Comparison of ENCODE assay signal across 8 cellular contexts in genomic region chr15:40893733-40894688, GRCh38. TPM values are rescaled to one million over a fixed set of nuclear protein-coding genes. Genes with fewer than 3 reads are reported as not detected.
A peak's percentile ranks its signal among the peaks of the same experiment; 100 is the strongest.
DNase-seq lines count a peak whose midpoint lies in the region; ATAC-seq, FAIRE-seq and TF ChIP-seq lines count a peak whose summit lies in the region.

Gene VPS18 (plus strand): TSS chr15:40894450. CDS start chr15:40894769, 319 bp downstream.

- 33% methylated on average over 11 of the region's 55 CpGs for WGBS in A549 (ENCODE audit: missing lambda C conversion rate)
- 0 to 3% methylated on average over 19 to 55 of the region's 55 CpGs for WGBS in body of pancreas, 2 donors
- WGBS in iPS DF 6.9 (ENCODE audit: insufficient coverage, insufficient read length) = no CpG with 5 or more reads among the region's 55 CpGs

- peak; percentile 75 to 92 for TF ChIP-seq RAD21 in A549 (conservative IDR thresholded peaks at IDR 0.05 in 1 of 2, IDR thresholded peaks at IDR 0.05 in 1 of 2)

- POLR2A ChIA-PET in A549 (lab: Yijun Ruan, JAX) = interaction anchor here (0.5 to 2.6 kb wide), 10 partner anchors 21 to 150 kb away, joined by 3 to 19 read pairs (median 4); partner anchors contain the start of gene RHOV

- H3K27me3 ChIP-seq in body of pancreas (no peaks in the 10 kb centered on the region), iPS DF 6.9 (ENCODE audit: control insufficient read depth, insufficient read depth, low read length) (no peaks in the 10 kb centered on the region)

- CTCF ChIA-PET in A549 (lab: Yijun Ruan, JAX) = interaction anchor here (0.7 to 13.7 kb wide), 31 partner anchors 11 to 292 kb away, joined by 3 to 254 read pairs (median 4); partner anchors contain the start of genes DNAJC17, PPP1R14D, RHOV and ZFYVE19

- TF ChIP-seq CTCF in A549 (IDR thresholded peaks at IDR 0.05) = peak; percentile 68
- TF ChIP-seq CTCF in body of pancreas (IDR thresholded peaks at IDR 0.05) = peak; percentile 97 to 99 (median 99)

- ATAC-seq in A549 (peak; percentile 95 to 96), HG03066 (IDR thresholded peaks at IDR 0.05; ENCODE audit: low read depth, unreplicated experiment) (peak; percentile 84), body of pancreas (peak; percentile 98)

- peaks cover 12% of the 10 kb centered on the region for H3K4me1 ChIP-seq in A549
- H3K4me1 ChIP-seq in body of pancreas = peaks cover 32% of the 10 kb centered on the region
- H3K4me1 ChIP-seq in iPS DF 6.9 (ENCODE audit: control insufficient read depth, insufficient read depth, low read length) = no peaks in the 10 kb centered on the region

- H3K4me3 ChIP-seq in A549 (peak within 1 kb of the TSS; percentile 79), body of pancreas (peak within 1 kb of the TSS; percentile 76 to 82), iPS DF 6.9 (ENCODE audit: low read length) (peak within 1 kb of the TSS; percentile 84), skeletal muscle cell (ENCODE audit: low read depth, low read length) (peak within 1 kb of the TSS; percentile 93)

- intact Hi-C loops in body of pancreas (cut with DNase I) = loop anchor here (5.0 kb wide), 1 partner anchor 37 kb away; no protein-coding TSS in a partner anchor

- H3K27ac ChIP-seq in A549 (peak within 1 kb of the TSS; percentile 88 to 91), body of pancreas (peak within 1 kb of the TSS; percentile 82 to 94 (median 88)), iPS DF 6.9 (ENCODE audit: low read length) (no peak within 1 kb of the TSS)

- TF ChIP-seq EP300 in A549 (IDR thresholded peaks at IDR 0.05) = no peak

- DNase-seq in A549 (ENCODE audit: low read depth in 1 of 2, low spot score in 1 of 2) (peak; percentile 72 to 95), NCI-H2107 treated with DMSO at 0.1 percent for 48 hours (lab: John Stamatoyannopoulos, UW; ENCODE audit: unreplicated experiment) (peak; percentile 82), body of pancreas (peak; percentile 98 to 99 (median 99)), iPS DF 6.9 (ENCODE audit: low read depth, low spot score) (peak; percentile 93), skeletal muscle cell (ENCODE audit: low read depth) (peak; percentile 86)

- TF ChIP-seq POLR2A in A549 (IDR thresholded peaks at IDR 0.05; ENCODE audit: low read length) (peak; percentile 47), GM18526 (IDR thresholded peaks at IDR 0.05; ENCODE audit: extremely low read depth, insufficient read length) (peak; percentile 63), body of pancreas (IDR thresholded peaks at IDR 0.05) (peak; percentile 70 to 85 (median 81))

- H3K36me3 ChIP-seq in body of pancreas (replicated peaks in 1 of 2; ENCODE audit: insufficient read depth in 1 of 2, low read depth in 2 of 2) = peaks cover 0 to 5% of the 10 kb centered on the region in 2 donors
- H3K36me3 ChIP-seq in iPS DF 6.9 (ENCODE audit: control insufficient read depth, insufficient read depth, low read length) = peaks cover 7% of the 10 kb centered on the region

- peak within 1 kb of the TSS; percentile 98 for H3K4me2 ChIP-seq in A549

- FAIRE-seq in A549 (lab: Jason Lieb, UNC) (no peak), TTC549 (lab: Jason Lieb, UNC) (peak; percentile 58)

- H3K9me3 ChIP-seq in A549 = no peaks in the 10 kb centered on the region
- no peaks in the 10 kb centered on the region for H3K9me3 ChIP-seq in body of pancreas
- H3K9me3 ChIP-seq in iPS DF 6.9 (ENCODE audit: control insufficient read depth, insufficient read depth, low read length) = no peaks in the 10 kb centered on the region

TF ChIP-seq in A549, 52 proteins besides CTCF, POLR2A, EP300 and RAD21 (continues in another document):
- no peak for TF ChIP-seq TFCP2L1 (CRISPR knock-in tag; IDR thresholded peaks at IDR 0.05)
- no peak for TF ChIP-seq HMGXB4 (CRISPR knock-in tag; IDR thresholded peaks at IDR 0.05; ENCODE audit: borderline replicate concordance)
- no peak for TF ChIP-seq MAFK (IDR thresholded peaks at IDR 0.05; ENCODE audit: partially characterized antibody)
- 0 out of 3 replicates have a peak, but pooled peaks have one; percentile 37 for TF ChIP-seq BCL3 (IDR thresholded peaks at IDR 0.05)
- TF ChIP-seq KDM1A (IDR thresholded peaks at IDR 0.05; ENCODE audit: low read depth) = no peak
- TF ChIP-seq SREBF2 (IDR thresholded peaks at IDR 0.05) = no peak
- TF ChIP-seq EHF (CRISPR knock-in tag; IDR thresholded peaks at IDR 0.05) = no peak
- TF ChIP-seq MYC (IDR thresholded peaks at IDR 0.05; ENCODE audit: borderline replicate concordance, low read length) = peak; percentile 52; the same call in 1 of the 2 replicates
- peak; percentile 69 for TF ChIP-seq E2F6 (IDR thresholded peaks at IDR 0.05; ENCODE audit: borderline replicate concordance, low read depth)
- TF ChIP-seq NFE2L2 (conservative IDR thresholded peaks at IDR 0.05; ENCODE audit: low read length) = no peak
- TF ChIP-seq HOXA7 (CRISPR knock-in tag; IDR thresholded peaks at IDR 0.05) = no peak
- TF ChIP-seq RARB (CRISPR knock-in tag; IDR thresholded peaks at IDR 0.05) = no peak
- TF ChIP-seq HDAC2 (IDR thresholded peaks at IDR 0.05) = no peak
- no peak for TF ChIP-seq RCOR1 (IDR thresholded peaks at IDR 0.05; ENCODE audit: low read depth, low read length)
- TF ChIP-seq BHLHE40 (IDR thresholded peaks at IDR 0.05; ENCODE audit: low read depth, low read length) = no peak
- TF ChIP-seq ZNF302 (CRISPR knock-in tag; IDR thresholded peaks at IDR 0.05) = no peak
- no peak for TF ChIP-seq FOSL2 (IDR thresholded peaks at IDR 0.05)
- TF ChIP-seq FOSL2 (CRISPR knock-in tag; IDR thresholded peaks at IDR 0.05) = no peak
- TF ChIP-seq RNF2 (IDR thresholded peaks at IDR 0.05; ENCODE audit: borderline replicate concordance, low read depth) = no peak
- TF ChIP-seq EHMT2 (IDR thresholded peaks at IDR 0.05; ENCODE audit: low read depth) = no peak
- no peak for TF ChIP-seq MAZ (IDR thresholded peaks at IDR 0.05; ENCODE audit: borderline replicate concordance, low read depth, low read length)
- peak; percentile 90 for TF ChIP-seq SMC3 (IDR thresholded peaks at IDR 0.05)
- no peak for TF ChIP-seq ELK1 (IDR thresholded peaks at IDR 0.05; ENCODE audit: low read depth, low read length)
- no peak for TF ChIP-seq RFX5 (IDR thresholded peaks at IDR 0.05)
- no peak for TF ChIP-seq NPAS2 (CRISPR knock-in tag; IDR thresholded peaks at IDR 0.05; ENCODE audit: borderline replicate concordance)
- no peak for TF ChIP-seq CHD4 (IDR thresholded peaks at IDR 0.05; ENCODE audit: borderline replicate concordance)
- TF ChIP-seq KDM5A (IDR thresholded peaks at IDR 0.05) = no peak
- peak in 1 of 2 experiments; percentile 33; a peak in 1 of 5 replicates for TF ChIP-seq JUN (IDR thresholded peaks at IDR 0.05)

RNA-seq across cellular contexts. Expression of gene VPS18, which starts in this region (rescaled TPM):
- 9.0 and 10.7 TPM in 2 replicates for polyA plus RNA-seq in A549 (2011; rRNA removed)
- 9.1 and 10.9 TPM in 2 replicates for polyA plus RNA-seq in A549 (2012; cell fraction: cytosol; rRNA removed)
- polyA plus RNA-seq in A549 (2012; cell fraction: nucleus; rRNA removed) = 23.3 and 26.0 TPM in 2 replicates
- polyA plus RNA-seq in A549 (2017; fragmentation: RNase III; extraction: RNeasy Plus Mini Kit Qiagen cat#74134 plus additional on column Dnase treatment) = 12.4 to 15.2 TPM (median 14.6 TPM) in 3 replicates
- polyA minus RNA-seq in A549 (2011; rRNA and poly(A)+ RNA removed) = 26.2 and 33.6 TPM in 2 replicates
- 10 to 100 TPM; 10.9 to 14.8 TPM for total RNA-seq in body of pancreas
